28 cellular contexts compared by ENCODE assay signal in genomic region chr3:40213556-40213955, GRCh38.
"Had no signal": no experiment of that assay in that cellular context is flagged by ENCODE, and none has a peak within 500 bp of the region (broad histone marks: within the 10 kb centered on the region; RNA-seq: fewer than 3 reads in every experiment).

No MANE protein-coding gene starts in this region.

- H3K27ac ChIP-seq: neural progenitor cell, ovary, parathyroid adenoma, psoas muscle, right lobe of liver, skin epidermis, spleen, suprapubic skin, testis, tibial artery, transverse colon, upper lobe of right lung, uterus had no signal

- DNase-seq: natural killer cell; occipital lobe; ovary; posterior cingulate gyrus; psoas muscle; right cardiac atrium; right lobe of liver; spleen; stimulated activated CD4-positive, alpha-beta T cell treated with anti-CD3 and anti-CD28 coated beads, Interleukin-12 subunit alpha, Interleukin-12 subunit beta, amount 100 ng/mL, for 4 hours; stimulated activated CD4-positive, alpha-beta T cell treated with anti-CD3 and anti-CD28 coated beads, Interleukin-1b, Interleukin-23, amount 100 ng/mL, for 48 hours; stimulated activated CD4-positive, alpha-beta T cell treated with anti-CD3 and anti-CD28 coated beads, Interleukin-4, amount 100 ng/mL, for 1 hour; stimulated activated CD4-positive, alpha-beta T cell treated with anti-CD3 and anti-CD28 coated beads, Interleukin-4, amount 100 ng/mL, for 4 hours; stimulated activated CD8-positive, alpha-beta memory T cell treated with anti-CD3 and anti-CD28 coated beads, Interleukin-4, amount 100 ng/mL, for 48 hours; stimulated activated naive CD4-positive, alpha-beta T cell; stimulated activated naive CD8-positive, alpha-beta T cell treated with anti-CD3 and anti-CD28 coated beads, Interleukin-15, amount 100 ng/mL, for 72 hours; stimulated activated naive CD8-positive, alpha-beta T cell treated with anti-CD3 and anti-CD28 coated beads, Interleukin-15, Interleukin-2, amounts not matched to agents 100 U/mL and 50 U/mL, for 24 hours; substantia nigra; testis; tibial artery; transverse colon; upper lobe of right lung; uterus had no signal

- H3K79me2 ChIP-seq: parathyroid adenoma had no signal

- H3K9ac ChIP-seq: neural progenitor cell, parathyroid adenoma had no signal

- H3K4me2 ChIP-seq: neural progenitor cell, smooth muscle cell had no signal

- H3K36me3 ChIP-seq: neural progenitor cell, ovary, right lobe of liver, suprapubic skin, tibial artery, transverse colon, upper lobe of right lung, uterus had no signal

- H3K4me3 ChIP-seq: neural progenitor cell, ovary, psoas muscle, right lobe of liver, skin epidermis, smooth muscle cell, spleen, suprapubic skin, testis, tibial artery, transverse colon, upper lobe of right lung, uterus had no signal

- H3K27me3 ChIP-seq: neural progenitor cell, ovary, right lobe of liver, spleen, suprapubic skin, testis, tibial artery, transverse colon, upper lobe of right lung, uterus had no signal

- H2AFZ ChIP-seq: neural progenitor cell, parathyroid adenoma had no signal

- H3K9me3 ChIP-seq: ovary, psoas muscle, right lobe of liver, spleen, suprapubic skin, testis, tibial artery, transverse colon, upper lobe of right lung, uterus had no signal

- ATAC-seq: natural killer cell; psoas muscle; right cardiac atrium; right lobe of liver; stimulated activated memory B cell treated with anti-CD40 and anti-IgM and Interleukin-4, amounts not matched to agents 10 μg/mL and 1 μg/mL and 100 μg/mL, for 72 hours; stimulated activated naive CD8-positive, alpha-beta T cell treated with anti-CD3 and anti-CD28 coated beads, Interleukin-15, amount 100 ng/mL, for 72 hours; stimulated activated naive CD8-positive, alpha-beta T cell treated with anti-CD3 and anti-CD28 coated beads, Interleukin-15, Interleukin-2, amounts not matched to agents 100 U/mL and 50 U/mL, for 24 hours; upper lobe of right lung had no signal

- H3K4me1 ChIP-seq: parathyroid adenoma, psoas muscle, right lobe of liver, spleen, suprapubic skin, testis, tibial artery, transverse colon, upper lobe of right lung, uterus had no signal
